In genomic region chr16:22302776-22303363, GRCh38 we compare ENCODE assay signal across 24 cellular contexts.
"Had no signal": no experiment of that assay in that cellular context is flagged by ENCODE, and none has a peak within 500 bp of the region (broad histone marks: within the 10 kb centered on the region; RNA-seq: fewer than 3 reads in every experiment).

No MANE protein-coding gene starts in this region.

- H3K4me2 ChIP-seq: neural progenitor cell, smooth muscle cell had no signal

- H3K36me3 ChIP-seq: neural progenitor cell, ovary had no signal

- FAIRE-seq: colon, endometrium, urothelium cell line had no signal

- H3K27ac Mint-ChIP-seq: activated B cell treated with CpG ODN at 0.5 μM for 24 hours; mesothelial cell of epicardium; neural progenitor cell; stimulated activated naive B cell treated with anti-CD40 and anti-IgM and Interleukin-4, amounts not matched to agents 10 μg/mL and 1 μg/mL and 100 μg/mL, for 72 hours; T-cell had no signal

- H3K9ac ChIP-seq: neural progenitor cell had no signal

- DNase-seq: activated B cell treated with CpG ODN at 0.5 μM for 24 hours; activated CD4-positive, alpha-beta T cell treated with anti-CD3 and anti-CD28 coated beads for 48 hours; activated CD8-positive, alpha-beta memory T cell treated with anti-CD3 and anti-CD28 coated beads, Interleukin-2, amount 50 U/mL, for 48 hours; activated naive CD4-positive, alpha-beta T cell treated with Interleukin-2 at 50 U/mL for 16 hours; activated naive CD8-positive, alpha-beta T cell treated with anti-CD3 and anti-CD28 coated beads, Interleukin-2, amount 50 U/mL, for 24 hours; anterior cingulate cortex; caudate nucleus; gastrocnemius medialis; head of caudate nucleus; left lung; ovary; stimulated activated CD4-positive, alpha-beta T cell treated with anti-CD3 and anti-CD28 coated beads, Interleukin-4, amount 100 ng/mL, for 4 hours; stimulated activated naive B cell treated with anti-CD40 and anti-IgM and Interleukin-4, amounts not matched to agents 10 μg/mL and 1 μg/mL and 100 μg/mL, for 72 hours; T-cell; T-helper 9 cell had no signal

- H3K9me3 Mint-ChIP-seq: activated B cell treated with CpG ODN at 0.5 μM for 24 hours; activated naive CD8-positive, alpha-beta T cell treated with anti-CD3 and anti-CD28 coated beads, Interleukin-2, amount 50 U/mL, for 24 hours; mesothelial cell of epicardium; stimulated activated naive B cell treated with anti-CD40 and anti-IgM and Interleukin-4, amounts not matched to agents 10 μg/mL and 1 μg/mL and 100 μg/mL, for 72 hours; T-cell had no signal

- ATAC-seq: activated naive CD8-positive, alpha-beta T cell treated with anti-CD3 and anti-CD28 coated beads, Interleukin-2, amount 50 U/mL, for 24 hours; gastrocnemius medialis; left lung; sciatic nerve; SK-N-SH treated with all-trans-retinoic acid at 6 μM for 48 hours; stimulated activated naive B cell treated with anti-CD40 and anti-IgM and Interleukin-4, amounts not matched to agents 10 μg/mL and 1 μg/mL and 100 μg/mL, for 72 hours; T-cell had no signal

- H2AFZ ChIP-seq: neural progenitor cell had no signal

- H3K27ac ChIP-seq: gastrocnemius medialis, left lung, neural progenitor cell, ovary, tibial nerve had no signal

- H3K4me3 ChIP-seq: gastrocnemius medialis, left lung, neural progenitor cell, ovary, smooth muscle cell, tibial nerve had no signal

- H3K27me3 ChIP-seq: gastrocnemius medialis, left lung, neural progenitor cell, ovary, tibial nerve had no signal

- H3K4me3 Mint-ChIP-seq: activated B cell treated with CpG ODN at 0.5 μM for 24 hours; activated naive CD8-positive, alpha-beta T cell treated with anti-CD3 and anti-CD28 coated beads, Interleukin-2, amount 50 U/mL, for 24 hours; mesothelial cell of epicardium; neural progenitor cell; stimulated activated naive B cell treated with anti-CD40 and anti-IgM and Interleukin-4, amounts not matched to agents 10 μg/mL and 1 μg/mL and 100 μg/mL, for 72 hours; T-cell had no signal

- H3K9me3 ChIP-seq: gastrocnemius medialis, left lung, ovary, tibial nerve had no signal

- H3K27me3 Mint-ChIP-seq: activated B cell treated with CpG ODN at 0.5 μM for 24 hours; activated naive CD8-positive, alpha-beta T cell treated with anti-CD3 and anti-CD28 coated beads, Interleukin-2, amount 50 U/mL, for 24 hours; stimulated activated naive B cell treated with anti-CD40 and anti-IgM and Interleukin-4, amounts not matched to agents 10 μg/mL and 1 μg/mL and 100 μg/mL, for 72 hours; T-cell had no signal
